ENCODE assay signal across 1 cellular context in the genomic region with DNA sequence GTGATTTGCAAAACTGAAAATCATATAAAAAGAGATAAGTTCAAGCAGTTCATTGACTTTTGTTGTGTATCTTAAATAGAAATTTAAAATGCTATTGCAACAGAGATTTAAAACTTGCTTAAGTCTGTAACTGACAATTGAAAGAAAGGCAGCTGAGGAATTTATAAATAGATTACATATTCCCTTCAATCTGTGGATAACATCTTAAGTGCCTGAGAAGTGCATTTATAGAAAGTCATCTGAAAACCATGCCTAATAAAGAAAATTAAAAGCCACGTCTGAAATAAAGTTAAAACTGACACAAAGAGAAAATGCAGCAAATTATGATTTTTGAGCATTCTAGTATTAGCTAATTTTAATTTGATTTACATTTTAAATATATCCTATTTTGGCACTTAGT.
TF ChIP-seq lines count a peak whose summit lies in the region.

No MANE protein-coding gene starts in this region.

TF ChIP-seq in SK-N-SH treated with all-trans-retinoic acid at 6 μM for 48 hours, 23 proteins besides CTCF, POLR2A, EP300 and RAD21 (continued from another document):
- TF ChIP-seq, protein P1, sequence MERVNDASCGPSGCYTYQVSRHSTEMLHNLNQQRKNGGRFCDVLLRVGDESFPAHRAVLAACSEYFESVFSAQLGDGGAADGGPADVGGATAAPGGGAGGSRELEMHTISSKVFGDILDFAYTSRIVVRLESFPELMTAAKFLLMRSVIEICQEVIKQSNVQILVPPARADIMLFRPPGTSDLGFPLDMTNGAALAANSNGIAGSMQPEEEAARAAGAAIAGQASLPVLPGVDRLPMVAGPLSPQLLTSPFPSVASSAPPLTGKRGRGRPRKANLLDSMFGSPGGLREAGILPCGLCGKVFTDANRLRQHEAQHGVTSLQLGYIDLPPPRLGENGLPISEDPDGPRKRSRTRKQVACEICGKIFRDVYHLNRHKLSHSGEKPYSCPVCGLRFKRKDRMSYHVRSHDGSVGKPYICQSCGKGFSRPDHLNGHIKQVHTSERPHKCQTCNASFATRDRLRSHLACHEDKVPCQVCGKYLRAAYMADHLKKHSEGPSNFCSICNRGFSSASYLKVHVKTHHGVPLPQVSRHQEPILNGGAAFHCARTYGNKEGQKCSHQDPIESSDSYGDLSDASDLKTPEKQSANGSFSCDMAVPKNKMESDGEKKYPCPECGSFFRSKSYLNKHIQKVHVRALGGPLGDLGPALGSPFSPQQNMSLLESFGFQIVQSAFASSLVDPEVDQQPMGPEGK (CRISPR knock-in tag; IDR thresholded peaks at IDR 0.05; ENCODE audit: borderline replicate concordance), result no peak
